Comparison of ENCODE assay signal across 7 cellular contexts in the genomic region with DNA sequence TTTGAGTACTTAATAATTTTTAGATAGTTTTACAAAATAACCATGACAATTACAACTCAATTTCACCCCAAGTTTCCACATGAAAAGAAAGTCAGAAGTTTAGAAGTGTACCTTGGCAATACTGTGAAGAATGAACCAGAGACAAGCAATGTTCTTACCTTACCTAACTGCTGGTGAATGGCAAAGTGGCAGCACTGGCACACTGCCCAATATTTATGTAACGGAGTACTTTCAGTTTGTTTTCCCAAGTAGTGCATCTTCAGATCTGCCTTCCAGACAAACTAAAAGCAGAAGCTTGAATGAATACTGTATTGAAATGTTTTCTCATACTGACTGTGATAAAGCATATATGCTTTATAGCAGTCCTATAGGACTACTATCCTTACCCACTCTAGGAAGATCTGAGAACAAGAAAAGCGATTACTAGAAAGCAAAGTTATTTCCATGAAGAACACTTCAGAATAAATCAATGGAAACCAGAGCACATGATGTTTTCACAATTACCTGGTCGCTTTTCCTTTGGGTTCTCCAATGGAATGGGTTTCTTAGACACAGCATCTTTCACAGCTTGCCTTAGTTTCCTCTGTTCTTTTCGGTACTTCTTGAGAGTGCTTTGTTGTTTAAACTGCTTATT. TPM values are rescaled to one million over a fixed set of nuclear protein-coding genes. Genes with fewer than 3 reads are reported as not detected.
DNase-seq lines count a peak whose midpoint lies in the region; FAIRE-seq and TF ChIP-seq lines count a peak whose summit lies in the region.

No MANE protein-coding gene starts in this region.

- peak; percentile 82 for FAIRE-seq in GM12892 (lab: Jason Lieb, UNC)

- H3K9me2 ChIP-seq in OCI-LY1 (ENCODE audit: low read depth, low read length): no peaks in the 10 kb centered on the region

- no peak for TF ChIP-seq EP300 in ovary (IDR thresholded peaks at IDR 0.05)

- 61 to 77% (median 61%) methylated on average over 4 of the region's 4 CpGs for WGBS in ovary, 3 donors

- H3K4me1 ChIP-seq in OCI-LY1 (ENCODE audit: insufficient read depth, low read length, severe bottlenecking) (peaks cover 15% of the 10 kb centered on the region), ovary (ENCODE audit: insufficient read depth) (peaks cover 5% of the 10 kb centered on the region)

- no peak overlapping the region for H3K27ac ChIP-seq in OCI-LY1 (ENCODE audit: low read depth, low read length, poor library complexity, severe bottlenecking)
- H3K27ac ChIP-seq in dorsolateral prefrontal cortex: no peak overlapping the region
- H3K27ac ChIP-seq in ovary: no peak overlapping the region

- no peaks in the 10 kb centered on the region for H4K20me1 ChIP-seq in OCI-LY1 (ENCODE audit: insufficient read depth, low read length)

- peak overlapping the region; percentile 92; the same call in 1 of the 2 replicates for H3K9ac ChIP-seq in OCI-LY1 (ENCODE audit: low read length)

- H3K4me3 ChIP-seq in OCI-LY1 (ENCODE audit: low read depth, low read length, poor library complexity, severe bottlenecking) (peak overlapping the region; percentile 88), dorsolateral prefrontal cortex (peak overlapping the region in 38 of 59 donors; percentile 1 to 95 (median 82)), ovary (peak overlapping the region; percentile 73)

- H3K36me3 ChIP-seq in OCI-LY1 (ENCODE audit: insufficient read depth, low read length): peaks cover 19% of the 10 kb centered on the region
- H3K36me3 ChIP-seq in ovary: no peaks in the 10 kb centered on the region

- no peak for TF ChIP-seq CTCF in OCI-LY1 (IDR thresholded peaks at IDR 0.05; ENCODE audit: low read length)
- TF ChIP-seq CTCF in dorsolateral prefrontal cortex (IDR thresholded peaks at IDR 0.05 in 54 of 56, conservative IDR thresholded peaks at IDR 0.05 in 2 of 56; ENCODE audit: low read depth in 1 of 56, partially characterized antibody in 56 of 56): no peak
- TF ChIP-seq CTCF in ovary (IDR thresholded peaks at IDR 0.05): no peak
- TF ChIP-seq CTCF in GM10266 (IDR thresholded peaks at IDR 0.05; ENCODE audit: control insufficient read depth, insufficient read depth, low read depth, missing control alignments): no peak

- peak overlapping the region; percentile 95 for H3K4me2 ChIP-seq in OCI-LY1 (ENCODE audit: low read length)

- no peaks in the 10 kb centered on the region for H3F3A ChIP-seq in OCI-LY1 (ENCODE audit: insufficient read depth, low read length)

- H3K9me3 ChIP-seq in OCI-LY1 (ENCODE audit: low read length) (no peaks in the 10 kb centered on the region), ovary (no peaks in the 10 kb centered on the region)

- peaks cover 13% of the 10 kb centered on the region for H3K79me2 ChIP-seq in OCI-LY1 (ENCODE audit: insufficient read depth, low read length)

- H3K27me3 ChIP-seq in OCI-LY1 (ENCODE audit: insufficient read depth, low read length) (no peaks in the 10 kb centered on the region), dorsolateral prefrontal cortex (no peaks in the 10 kb centered on the region), ovary (no peaks in the 10 kb centered on the region)

- intact Hi-C loops in dorsolateral prefrontal cortex (cut with DNase I): loop anchor here in 1 of 2 donors (5.0 kb wide), 1 partner anchor 81 kb away; no protein-coding TSS in a partner anchor
- intact Hi-C loops in ovary (cut with DNase I): loop anchor here in 1 of 4 donors (10.0 kb wide), 1 partner anchor 74 kb away; no protein-coding TSS in a partner anchor

- no peak overlapping the region for H2AFZ ChIP-seq in OCI-LY1 (ENCODE audit: low read length)

- DNase-seq in GM12892 (ENCODE audit: insufficient read length): no peak
- DNase-seq in dorsolateral prefrontal cortex: no peak
- no peak for DNase-seq in ovary
- DNase-seq in GM10266 (ENCODE audit: extremely low spot score): no peak
- no peak for DNase-seq in HCEC 1CT
- DNase-seq in dedifferentiated amniotic fluid mesenchymal stem cell (ENCODE audit: extremely low spot score): no peak

- TF ChIP-seq POLR2A in GM12892 (IDR thresholded peaks at IDR 0.05; ENCODE audit: low read depth, low read length) (no peak), ovary (IDR thresholded peaks at IDR 0.05) (no peak)

RNA-seq across cellular contexts. Expression of a gene that starts 1.5 kb away (rescaled TPM):
- polyA plus RNA-seq in GM12892 (2012; ENCODE audit: missing spikeins): 32.3 TPM
- 10 to 100 TPM in 99 of 120 experiments, 1 to 10 TPM in 21; 6.0 to 19.1 (median 12.2) TPM for total RNA-seq in dorsolateral prefrontal cortex
- 10 to 100 TPM; 12.8 to 29.2 (median 17.3) TPM for total RNA-seq in ovary
- 10 to 100 TPM in 1 of 2 donors, 1 to 10 TPM in 1; 4.3 to 12.0 TPM for polyA plus RNA-seq in ovary

RNA-seq across cellular contexts. Expression of a gene that starts 41.1 kb away (rescaled TPM):
- 4.9 TPM for polyA plus RNA-seq in GM12892 (2012; ENCODE audit: missing spikeins)
- 10 to 100 TPM; 13.7 to 84.3 (median 27.5) TPM for total RNA-seq in dorsolateral prefrontal cortex
- 10 to 100 TPM in 5 of 7 donors, 1 to 10 TPM in 2; 8.7 to 20.4 (median 10.9) TPM for total RNA-seq in ovary
- 1 to 10 TPM; 5.6 to 7.7 TPM for polyA plus RNA-seq in ovary
